18 cellular contexts compared by ENCODE assay signal in genomic region chr1:231921951-231922350, GRCh38.
DNase-seq lines count a peak whose midpoint lies in the region; ATAC-seq, FAIRE-seq and TF ChIP-seq lines count a peak whose summit lies in the region.
"Had no signal": no experiment of that assay in that cellular context is flagged by ENCODE, and none has a peak within 500 bp of the region (broad histone marks: within the 10 kb centered on the region; RNA-seq: fewer than 3 reads in every experiment).

No MANE protein-coding gene starts in this region.

- peaks cover 35% of the 10 kb centered on the region for H3K4me1 ChIP-seq in CD8-positive, alpha-beta memory T cell (ENCODE audit: insufficient read depth, low read length)
- H3K4me1 ChIP-seq in trophoblast cell (ENCODE audit: control insufficient read depth in 1 of 2, insufficient read depth in 2 of 2, low read length in 2 of 2) (no peaks in the 10 kb centered on the region), lower lobe of right lung (peaks cover 7% of the 10 kb centered on the region), HepG2 (ENCODE audit: insufficient read depth, low read length) (no peaks in the 10 kb centered on the region)

- no peak overlapping the region for H3K4me2 ChIP-seq in trophoblast cell (ENCODE audit: low read length)
- H3K4me2 ChIP-seq in HepG2 (ENCODE audit: low read depth, low read length) = no peak overlapping the region
- H3K4me2 ChIP-seq: BLaER1 treated with 17β-estradiol and CSF1 and Interleukin-3, amounts not matched to agents 10 nM and 100 nM had no signal

- WGBS in trophoblast cell (ENCODE audit: extremely low coverage, insufficient coverage, insufficient read length) = no CpG with 5 or more reads among the region's 4 CpGs
- WGBS in HepG2 (ENCODE audit: low lambda C conversion rate) = 82% methylated on average over 4 of the region's 4 CpGs

- TF ChIP-seq CTCF in lower lobe of right lung (IDR thresholded peaks at IDR 0.05) (no peak), HepG2 (CRISPR knock-in tag; IDR thresholded peaks at IDR 0.05) (no peak)

- H3K23ac ChIP-seq in trophoblast cell (ENCODE audit: low read length) = no peak overlapping the region

- BruUV-seq in HepG2 (replicated peaks; lab: Mats Ljungman, UMichigan) = no TSS peak

- H3K27ac ChIP-seq in CD8-positive, alpha-beta memory T cell (ENCODE audit: low read depth, low read length) = no peak overlapping the region
- no peak overlapping the region for H3K27ac ChIP-seq in trophoblast cell (ENCODE audit: low read depth, low read length)
- H3K27ac ChIP-seq in lower lobe of right lung = no peak overlapping the region
- H3K27ac ChIP-seq in HepG2 (ENCODE audit: extremely low read length, insufficient read depth, low read length) = no peak overlapping the region
- H3K27ac ChIP-seq: BLaER1 treated with 17β-estradiol and CSF1 and Interleukin-3, amounts not matched to agents 10 nM and 100 nM had no signal

- H4K12ac ChIP-seq in trophoblast cell (ENCODE audit: low read depth, low read length) = no peak overlapping the region

- POLR2A ChIA-PET in CD8-positive, alpha-beta memory T cell (lab: Charles Lee) = no interaction called here
- POLR2A ChIA-PET in T-cell (lab: Charles Lee) = no interaction called here
- POLR2A ChIA-PET in HepG2 (lab: Yijun Ruan, JAX) = no interaction called here

- no peaks in the 10 kb centered on the region for H3K36me3 ChIP-seq in CD8-positive, alpha-beta memory T cell (ENCODE audit: insufficient read depth, low read length)
- H3K36me3 ChIP-seq in trophoblast cell (ENCODE audit: control insufficient read depth in 1 of 2, insufficient read depth in 2 of 2, low read length in 2 of 2) (no peaks in the 10 kb centered on the region), lower lobe of right lung (no peaks in the 10 kb centered on the region), HepG2 (replicated peaks in 1 of 2; ENCODE audit: control insufficient read depth in 1 of 2, insufficient read depth in 2 of 2, low read length in 2 of 2) (no peaks in the 10 kb centered on the region)

- no peak overlapping the region for H4K91ac ChIP-seq in trophoblast cell (ENCODE audit: low read depth, low read length)

- H3K79me1 ChIP-seq in trophoblast cell (ENCODE audit: low read length) = no peaks in the 10 kb centered on the region

- H3K4me1 Mint-ChIP-seq in CD8-positive, alpha-beta memory T cell = peaks cover 48 to 58% (median 56%) of the 10 kb centered on the region in 3 donors
- H3K4me1 Mint-ChIP-seq in T-cell = peaks cover 54 to 65% (median 61%) of the 10 kb centered on the region in 3 donors

- peak overlapping the region in 1 of 7 donors; percentile 44 for H3K4me3 Mint-ChIP-seq in CD8-positive, alpha-beta memory T cell
- no peak overlapping the region for H3K4me3 Mint-ChIP-seq in T-cell
- H3K4me3 Mint-ChIP-seq: IgD-negative memory B cell had no signal

- H2BK12ac ChIP-seq in trophoblast cell (ENCODE audit: low read length) = no peak overlapping the region

- H3K79me2 ChIP-seq in trophoblast cell (ENCODE audit: control insufficient read depth, insufficient read depth, low read length, poor library complexity) = no peaks in the 10 kb centered on the region
- no peaks in the 10 kb centered on the region for H3K79me2 ChIP-seq in HepG2 (ENCODE audit: insufficient read depth, low read length)

- no peak overlapping the region for H3K4ac ChIP-seq in trophoblast cell (ENCODE audit: low read depth, low read length)

- H3K36me3 Mint-ChIP-seq in CD8-positive, alpha-beta memory T cell = peaks cover 0 to 11% (median 9%) of the 10 kb centered on the region in 3 donors
- H3K36me3 Mint-ChIP-seq in T-cell = peaks cover 9% of the 10 kb centered on the region

- no peaks in the 10 kb centered on the region for H3K9me3 Mint-ChIP-seq in CD8-positive, alpha-beta memory T cell
- H3K9me3 Mint-ChIP-seq in T-cell = no peaks in the 10 kb centered on the region
- H3K9me3 Mint-ChIP-seq: IgD-negative memory B cell had no signal

- no peak overlapping the region for H2BK5ac ChIP-seq in trophoblast cell (ENCODE audit: low read depth, low read length, poor library complexity)

- intact Hi-C loops in lower lobe of right lung (cut with DNase I) = no loop called here
- intact Hi-C loops in HepG2 (cut with micrococcal nuclease; ENCODE audit: unreplicated experiment) = no loop called here

- H2AFZ ChIP-seq in trophoblast cell (ENCODE audit: insufficient read depth, low read length, poor library complexity) = no peak overlapping the region
- no peak overlapping the region for H2AFZ ChIP-seq in HepG2 (ENCODE audit: low read length)

- ATAC-seq in T-cell (replicated peaks in 1 of 4) (no peak), GM18909 (IDR thresholded peaks at IDR 0.05; ENCODE audit: poor library complexity, unreplicated experiment) (no peak), lower lobe of right lung (no peak), HepG2 (no peak)

- no peaks in the 10 kb centered on the region for H3K27me3 Mint-ChIP-seq in CD8-positive, alpha-beta memory T cell
- no peaks in the 10 kb centered on the region for H3K27me3 Mint-ChIP-seq in T-cell

- no peak overlapping the region for H3K18ac ChIP-seq in trophoblast cell (ENCODE audit: low read length)

- H3K9me3 ChIP-seq in CD8-positive, alpha-beta memory T cell (ENCODE audit: low read length) = no peaks in the 10 kb centered on the region
- H3K9me3 ChIP-seq in trophoblast cell (ENCODE audit: insufficient read depth, low read depth, low read length) = no peaks in the 10 kb centered on the region
- no peaks in the 10 kb centered on the region for H3K9me3 ChIP-seq in lower lobe of right lung
- no peaks in the 10 kb centered on the region for H3K9me3 ChIP-seq in HepG2 (ENCODE audit: low read length)
- H3K9me3 ChIP-seq: BLaER1 treated with 17β-estradiol and CSF1 and Interleukin-3, amounts not matched to agents 10 nM and 100 nM had no signal

- TF ChIP-seq POLR2A in HepG2 (IDR thresholded peaks at IDR 0.05; ENCODE audit: insufficient read depth in 1 of 2, low read depth in 2 of 2, low read length in 2 of 2) = no peak

- H3K27ac Mint-ChIP-seq in CD8-positive, alpha-beta memory T cell = peak overlapping the region in 5 of 8 donors; percentile 35 to 84 (median 82)
- H3K27ac Mint-ChIP-seq in T-cell = peak overlapping the region; percentile 24 to 36
- H3K27ac Mint-ChIP-seq: IgD-negative memory B cell had no signal

- H3K4me3 ChIP-seq in CD8-positive, alpha-beta memory T cell (ENCODE audit: low read length) = no peak overlapping the region
- H3K4me3 ChIP-seq in trophoblast cell (ENCODE audit: low read depth, low read length) = no peak overlapping the region
- H3K4me3 ChIP-seq in lower lobe of right lung = no peak overlapping the region
- no peak overlapping the region for H3K4me3 ChIP-seq in HepG2 (replicated peaks in 1 of 3; ENCODE audit: insufficient read depth in 1 of 3, low read depth in 2 of 3, low read length in 3 of 3)
- H3K4me3 ChIP-seq: BLaER1 treated with 17β-estradiol and CSF1 and Interleukin-3, amounts not matched to agents 10 nM and 100 nM had no signal

- no peak for FAIRE-seq in HepG2 (lab: Jason Lieb, UNC)
- FAIRE-seq: A204.1, H54 had no signal

- TF ChIP-seq RAD21 in HepG2 (CRISPR knock-in tag; IDR thresholded peaks at IDR 0.05) = no peak

- no peaks in the 10 kb centered on the region for H4K20me1 ChIP-seq in HepG2 (ENCODE audit: insufficient read depth, low read length)

- in situ Hi-C loops in HepG2 (cut with HindIII; ENCODE audit: extremely low pct_ligation_motif_present, low pct_unique_long_range_greater_than_20kb) = no loop called here

- DNase-seq in CD8-positive, alpha-beta memory T cell = no peak
- no peak for DNase-seq in T-cell
- DNase-seq in glomerular visceral epithelial cell (ENCODE audit: extremely low spot score) = peak; percentile 52
- peak; percentile 76 to 96 for DNase-seq in trophoblast cell
- no peak for DNase-seq in lower lobe of right lung
- no peak for DNase-seq in HepG2 (ENCODE audit: low spot score)
- DNase-seq: DMS 273 treated with DMSO at 0.1 percent for 48 hours, Kasumi-1, MM.1S, NCI-H1092 treated with DMSO at 0.1 percent for 48 hours, NCI-H2081 treated with DMSO at 0.1 percent for 48 hours, NCI-H524 treated with DMSO at 0.1 percent for 48 hours, SHP77 had no signal

- no peaks in the 10 kb centered on the region for H3K27me3 ChIP-seq in CD8-positive, alpha-beta memory T cell (ENCODE audit: insufficient read depth, low read length, poor library complexity, severe bottlenecking)
- H3K27me3 ChIP-seq in trophoblast cell (ENCODE audit: insufficient read depth, low read length) (no peaks in the 10 kb centered on the region), lower lobe of right lung (ENCODE audit: low read depth) (no peaks in the 10 kb centered on the region), HepG2 (ENCODE audit: control insufficient read depth in 1 of 2, insufficient read depth in 2 of 2, low read length in 2 of 2) (no peaks in the 10 kb centered on the region)
- H3K27me3 ChIP-seq: BLaER1 treated with 17β-estradiol and CSF1 and Interleukin-3, amounts not matched to agents 10 nM and 100 nM had no signal

- H4K8ac ChIP-seq in trophoblast cell (ENCODE audit: low read depth, low read length) = no peak overlapping the region

- CTCF ChIA-PET in CD8-positive, alpha-beta memory T cell (lab: Charles Lee) = no interaction called here
- CTCF ChIA-PET in T-cell (lab: Charles Lee) (interaction anchor here (0.6 kb wide), 2 partner anchors 47 to 635 kb away, joined by 3 read pairs; no protein-coding TSS in a partner anchor), HepG2 (lab: Yijun Ruan, JAX; ENCODE audit: low intra/inter-chr PET ratio, low total read pairs) (no interaction called here)

- no peak overlapping the region for H2BK120ac ChIP-seq in trophoblast cell (ENCODE audit: insufficient read depth, low read length, poor library complexity)

- no peak overlapping the region for H3K9ac ChIP-seq in trophoblast cell (ENCODE audit: low read length)
- H3K9ac ChIP-seq in HepG2 (ENCODE audit: insufficient read depth, low read depth, low read length) = no peak overlapping the region
- H3K9ac ChIP-seq: BLaER1 treated with 17β-estradiol and CSF1 and Interleukin-3, amounts not matched to agents 10 nM and 100 nM had no signal

- no peak overlapping the region for H2AK5ac ChIP-seq in trophoblast cell (ENCODE audit: low read length)

- TF ChIP-seq EP300 in HepG2 (IDR thresholded peaks at IDR 0.05; ENCODE audit: low read depth in 2 of 2, low read length in 2 of 2) = no peak
- no peak for TF ChIP-seq EP300 in HepG2 (CRISPR knock-in tag; IDR thresholded peaks at IDR 0.05; ENCODE audit: borderline replicate concordance)

- H3K14ac ChIP-seq in trophoblast cell (ENCODE audit: low read length) = no peak overlapping the region

TF ChIP-seq in HepG2, 621 proteins besides CTCF, POLR2A, EP300 and RAD21:
- TF ChIP-seq PAF1 (CRISPR knock-in tag; IDR thresholded peaks at IDR 0.05) = no peak
- no peak for TF ChIP-seq MXI1 (IDR thresholded peaks at IDR 0.05; ENCODE audit: borderline replicate concordance, low read depth, low read length)
- TF ChIP-seq ZNF879 (CRISPR knock-in tag; IDR thresholded peaks at IDR 0.05) = no peak
TF ChIP-seq in HepG2: peak in this region for 0.

Comparison
In these comparisons a context has a peak if more than half of its experiments do, and no peak if none do; other contexts are left out.
1. DNase-seq: peak in glomerular visceral epithelial cell (single experiment) and trophoblast cell (2 of 2); none in CD8-positive, alpha-beta memory T cell (0 of 5), T-cell (0 of 34), lower lobe of right lung (single experiment) and HepG2 (single experiment).
2. CTCF ChIA-PET loops: an anchor here in T-cell (0.6 kb wide); none called in CD8-positive, alpha-beta memory T cell and HepG2.